In the genomic region with DNA sequence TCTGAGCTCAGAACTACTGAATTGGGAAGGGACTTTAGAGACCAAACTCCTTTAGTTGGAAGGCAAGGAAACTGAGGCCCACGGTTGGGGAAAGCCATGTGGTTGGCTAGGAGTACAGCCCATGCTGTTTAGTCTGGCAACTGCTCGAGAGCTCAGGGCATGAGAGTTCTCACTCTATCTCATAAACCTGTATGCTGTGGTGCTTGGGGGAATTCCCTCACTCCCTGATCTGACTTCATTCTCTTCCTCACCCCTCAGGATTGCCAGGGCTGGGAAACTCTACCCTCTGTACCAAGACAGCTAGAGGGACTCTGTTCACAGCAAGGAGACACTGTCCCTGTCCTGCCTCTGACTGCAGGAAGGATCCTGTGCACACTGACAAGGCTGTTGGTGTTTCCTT, we compare ENCODE assay signal across 14 cellular contexts.
"Had no signal": no experiment of that assay in that cellular context is flagged by ENCODE, and none has a peak within 500 bp of the region (broad histone marks: within the 10 kb centered on the region; RNA-seq: fewer than 3 reads in every experiment).

No MANE protein-coding gene starts in this region.

- H3K4me3 Mint-ChIP-seq: activated CD4-positive, alpha-beta T cell treated with anti-CD3 and anti-CD28 coated beads, Interleukin-2, amount 10 ng/mL, durations not matched to agents 24 days and 14 days; activated naive CD8-positive, alpha-beta T cell treated with anti-CD3 and anti-CD28 coated beads, Interleukin-2, amount 10 ng/mL, durations not matched to agents 7 days and 5 days; endodermal cell; naive B cell; T-helper 17 cell had no signal

- H3K36me3 ChIP-seq: breast epithelium, left lung, ovary, tibial artery, uterus had no signal

- H3K27ac Mint-ChIP-seq: activated CD4-positive, alpha-beta T cell treated with anti-CD3 and anti-CD28 coated beads, Interleukin-2, amount 10 ng/mL, durations not matched to agents 24 days and 14 days; activated naive CD8-positive, alpha-beta T cell treated with anti-CD3 and anti-CD28 coated beads, Interleukin-2, amount 10 ng/mL, durations not matched to agents 7 days and 5 days; endodermal cell; naive B cell; T-helper 17 cell had no signal

- H3K36me3 Mint-ChIP-seq: activated naive CD8-positive, alpha-beta T cell treated with anti-CD3 and anti-CD28 coated beads, Interleukin-2, amount 10 ng/mL, durations not matched to agents 7 days and 5 days had no signal

- H3K4me1 ChIP-seq: breast epithelium, left lung, tibial artery, uterus had no signal

- H3K27me3 ChIP-seq: breast epithelium, left lung, ovary, tibial artery, uterus had no signal

- H3K9me3 Mint-ChIP-seq: activated CD4-positive, alpha-beta T cell treated with anti-CD3 and anti-CD28 coated beads, Interleukin-2, amount 10 ng/mL, durations not matched to agents 24 days and 14 days; activated naive CD8-positive, alpha-beta T cell treated with anti-CD3 and anti-CD28 coated beads, Interleukin-2, amount 10 ng/mL, durations not matched to agents 7 days and 5 days; endodermal cell had no signal

- H3K4me3 ChIP-seq: breast epithelium, left lung, ovary, tibial artery, uterus had no signal

- DNase-seq: activated CD4-positive, alpha-beta T cell treated with anti-CD3 and anti-CD28 coated beads, Interleukin-2, amount 10 ng/mL, durations not matched to agents 24 days and 14 days; activated gamma-delta T cell; activated naive CD8-positive, alpha-beta T cell treated with anti-CD3 and anti-CD28 coated beads, Interleukin-2, amount 10 ng/mL, durations not matched to agents 7 days and 5 days; anterior cingulate cortex; endodermal cell; erythroblast; left lung; naive B cell; ovary; T-helper 17 cell; tibial artery; uterus had no signal

- ATAC-seq: left lung, sciatic nerve, T-helper 17 cell had no signal

- H3K4me1 Mint-ChIP-seq: activated CD4-positive, alpha-beta T cell treated with anti-CD3 and anti-CD28 coated beads, Interleukin-2, amount 10 ng/mL, durations not matched to agents 24 days and 14 days; activated naive CD8-positive, alpha-beta T cell treated with anti-CD3 and anti-CD28 coated beads, Interleukin-2, amount 10 ng/mL, durations not matched to agents 7 days and 5 days; endodermal cell; naive B cell; T-helper 17 cell had no signal

- H3K9me3 ChIP-seq: breast epithelium, left lung, ovary, tibial artery, uterus had no signal

- H3K27ac ChIP-seq: breast epithelium, left lung, ovary, tibial artery, uterus had no signal
